ENCODE assay signal across 9 cellular contexts in genomic region chr1:201945863-201946223, GRCh38. TPM values are rescaled to one million over a fixed set of nuclear protein-coding genes. Genes with fewer than 3 reads are reported as not detected.
DNase-seq lines count a peak whose midpoint lies in the region; ATAC-seq and TF ChIP-seq lines count a peak whose summit lies in the region.
"Had no signal": no experiment of that assay in that cellular context is flagged by ENCODE, and none has a peak within 500 bp of the region (broad histone marks: within the 10 kb centered on the region; RNA-seq: fewer than 3 reads in every experiment).

No MANE protein-coding gene starts in this region.

- WGBS in esophagus squamous epithelium, 2 donors: 26 to 29% methylated on average over 10 of the region's 10 CpGs

- H3K4me2 ChIP-seq in Loucy (ENCODE audit: low read depth, low read length, poor library complexity, severe bottlenecking): peak overlapping the region; percentile 71

- H3K4me3 ChIP-seq in Loucy (ENCODE audit: low read length, poor library complexity, severe bottlenecking) (peak overlapping the region; percentile 67), esophagus squamous epithelium (peak overlapping the region; percentile 18 to 73 (median 52)), mucosa of stomach (ENCODE audit: low read length) (peak overlapping the region; percentile 28)

- TF ChIP-seq CTCF in Loucy (conservative IDR thresholded peaks at IDR 0.05; ENCODE audit: low read length) (no peak), esophagus squamous epithelium (IDR thresholded peaks at IDR 0.05) (no peak)

- H3K27ac ChIP-seq in esophagus squamous epithelium (peak overlapping the region; percentile 68 to 95 (median 88)), temporal lobe (ENCODE audit: low read depth, low read length) (peak overlapping the region; percentile 22), substantia nigra (ENCODE audit: low read depth, low read length, poor library complexity, severe bottlenecking) (no peak overlapping the region)

- no peaks in the 10 kb centered on the region for H3K9me2 ChIP-seq in Loucy (replicated peaks; ENCODE audit: low read depth, low read length)

- H3K9me3 ChIP-seq in Loucy (ENCODE audit: insufficient read depth, low read depth, low read length) (no peaks in the 10 kb centered on the region), esophagus squamous epithelium (no peaks in the 10 kb centered on the region), mucosa of stomach (ENCODE audit: control insufficient read depth, low read length) (no peaks in the 10 kb centered on the region)

- peaks cover 3% of the 10 kb centered on the region for H3K4me1 ChIP-seq in Loucy (ENCODE audit: insufficient read depth, low read length, poor library complexity, severe bottlenecking)
- peaks cover 0 to 38% (median 6%) of the 10 kb centered on the region in 3 donors for H3K4me1 ChIP-seq in esophagus squamous epithelium
- peaks cover 10% of the 10 kb centered on the region for H3K4me1 ChIP-seq in mucosa of stomach (ENCODE audit: control insufficient read depth, insufficient read depth, low read length)

- ATAC-seq in GM21576 (IDR thresholded peaks at IDR 0.05; ENCODE audit: unreplicated experiment) (no peak), HG02798 (IDR thresholded peaks at IDR 0.05; ENCODE audit: poor library complexity, unreplicated experiment) (no peak), HG03565 (IDR thresholded peaks at IDR 0.05; ENCODE audit: unreplicated experiment) (no peak)

- H3K36me3 ChIP-seq in Loucy (ENCODE audit: insufficient read depth, low read length) (no peaks in the 10 kb centered on the region), esophagus squamous epithelium (no peaks in the 10 kb centered on the region), mucosa of stomach (ENCODE audit: control insufficient read depth, insufficient read depth, low read length) (no peaks in the 10 kb centered on the region)

- no peaks in the 10 kb centered on the region for H3F3A ChIP-seq in Loucy (ENCODE audit: low read depth)

- DNase-seq in esophagus squamous epithelium (lab: John Stamatoyannopoulos, UW) (no peak), substantia nigra (lab: John Stamatoyannopoulos, UW) (no peak)
- DNase-seq: activated CD4-positive, alpha-beta T cell treated with anti-CD3 and anti-CD28 coated beads, Interleukin-2, amount 50 U/mL, for 4 hours had no signal

- H3K9ac ChIP-seq in Loucy (ENCODE audit: low read depth, low read length, poor library complexity, severe bottlenecking) (peak overlapping the region; percentile 17), mucosa of stomach (ENCODE audit: low read length) (peak overlapping the region; percentile 76)

- H3K79me2 ChIP-seq in Loucy (ENCODE audit: insufficient read depth, low read length): no peaks in the 10 kb centered on the region

- intact Hi-C loops in esophagus squamous epithelium (cut with DNase I): no loop called here

- H2AFZ ChIP-seq in Loucy (ENCODE audit: low read length): peak overlapping the region; percentile 89

- no peaks in the 10 kb centered on the region for H4K20me1 ChIP-seq in Loucy (ENCODE audit: insufficient read depth, low read length, poor library complexity, severe bottlenecking)

- no peaks in the 10 kb centered on the region for H3K27me3 ChIP-seq in Loucy (ENCODE audit: insufficient read depth, low read length, poor library complexity, severe bottlenecking)
- H3K27me3 ChIP-seq in esophagus squamous epithelium: peaks cover 0 to 52% (median 0%) of the 10 kb centered on the region in 4 donors
- H3K27me3 ChIP-seq in mucosa of stomach (ENCODE audit: control insufficient read depth, insufficient read depth, low read length): peaks cover 33% of the 10 kb centered on the region

- no peak for TF ChIP-seq POLR2A in esophagus squamous epithelium (IDR thresholded peaks at IDR 0.05)

RNA-seq across cellular contexts. Expression of gene LMOD1, which starts 0.5 kb away (rescaled TPM):
- total RNA-seq in esophagus squamous epithelium (100 to 1,000 TPM in 1 of 4 donors, 10 to 100 TPM in 2, 1 to 10 TPM in 1; 8.3 to 157 (median 38.6) TPM), temporal lobe (0.49 TPM)

RNA-seq across cellular contexts. Expression of gene TIMM17A, which starts 9.5 kb away (rescaled TPM):
- 10 to 100 TPM; 18.7 to 44.6 (median 34.6) TPM for total RNA-seq in esophagus squamous epithelium
- total RNA-seq in temporal lobe: 41.8 TPM

RNA-seq across cellular contexts. Expression of gene RNPEP, which starts 36.6 kb away (rescaled TPM):
- 100 to 1,000 TPM in 1 of 4 donors, 10 to 100 TPM in 3; 44.6 to 129 (median 72.2) TPM for total RNA-seq in esophagus squamous epithelium
- total RNA-seq in temporal lobe: 16.7 TPM

RNA-seq across cellular contexts. Expression of gene SHISA4, which starts 57.1 kb away (rescaled TPM):
- total RNA-seq in esophagus squamous epithelium (10 to 100 TPM in 1 of 4 donors, 1 to 10 TPM in 3; 3.3 to 12.3 (median 5.6) TPM), temporal lobe (17.2 TPM)
